ENCODE assay signal across 16 cellular contexts in genomic region chr1:24490101-24490781, GRCh38. TPM values are rescaled to one million over a fixed set of nuclear protein-coding genes. Genes with fewer than 3 reads are reported as not detected.
DNase-seq lines count a peak whose midpoint lies in the region; ATAC-seq and TF ChIP-seq lines count a peak whose summit lies in the region.
"Had no signal": no experiment of that assay in that cellular context is flagged by ENCODE, and none has a peak within 500 bp of the region (broad histone marks: within the 10 kb centered on the region; RNA-seq: fewer than 3 reads in every experiment).

No MANE protein-coding gene starts in this region.

- no peak overlapping the region for H3K27ac Mint-ChIP-seq in activated CD4-positive, alpha-beta T cell treated with anti-CD3 and anti-CD28 coated beads, Interleukin-2, amount 10 ng/mL, durations not matched to agents 7 days and 5 days
- peak overlapping the region in 2 of 3 donors; percentile 20 to 25 for H3K27ac Mint-ChIP-seq in CD4-positive, CD25-positive, alpha-beta regulatory T cell
- H3K27ac Mint-ChIP-seq in WTC11, result no peak overlapping the region
- H3K27ac Mint-ChIP-seq in naive thymus-derived CD8-positive, alpha-beta T cell, result peak overlapping the region in 6 of 10 donors; percentile 12 to 88 (median 23)

- no peak for TF ChIP-seq CTCF in WTC11 (IDR thresholded peaks at IDR 0.05)

- no peaks in the 10 kb centered on the region for H3K27me3 Mint-ChIP-seq in activated CD4-positive, alpha-beta T cell treated with anti-CD3 and anti-CD28 coated beads, Interleukin-2, amount 10 ng/mL, durations not matched to agents 7 days and 5 days
- no peaks in the 10 kb centered on the region for H3K27me3 Mint-ChIP-seq in CD4-positive, CD25-positive, alpha-beta regulatory T cell
- H3K27me3 Mint-ChIP-seq in WTC11 (ENCODE audit: low read depth), result peaks cover 7% of the 10 kb centered on the region
- no peaks in the 10 kb centered on the region for H3K27me3 Mint-ChIP-seq in naive thymus-derived CD8-positive, alpha-beta T cell

- H3K4me1 ChIP-seq in CD4-positive, CD25-positive, alpha-beta regulatory T cell (ENCODE audit: control insufficient read depth, insufficient read depth, low read length, poor library complexity, severe bottlenecking), result peaks cover 30% of the 10 kb centered on the region
- H3K4me1 ChIP-seq: HAP-1 had no signal

- H3K4me3 Mint-ChIP-seq in activated CD4-positive, alpha-beta T cell treated with anti-CD3 and anti-CD28 coated beads, Interleukin-2, amount 10 ng/mL, durations not matched to agents 7 days and 5 days, result no peak overlapping the region
- H3K4me3 Mint-ChIP-seq in CD4-positive, CD25-positive, alpha-beta regulatory T cell, result peak overlapping the region in 1 of 4 donors; percentile 54
- H3K4me3 Mint-ChIP-seq in WTC11, result no peak overlapping the region
- peak overlapping the region in 1 of 10 donors; percentile 14 for H3K4me3 Mint-ChIP-seq in naive thymus-derived CD8-positive, alpha-beta T cell

- POLR2A ChIA-PET in activated CD4-positive, alpha-beta T cell treated with anti-CD3 and anti-CD28 coated beads, Interleukin-2, amount 10 ng/mL, durations not matched to agents 7 days and 5 days (lab: Charles Lee), result no interaction called here
- POLR2A ChIA-PET in WTC11 (lab: Charles Lee), result interaction anchor here (0.5 kb wide), 1 partner anchor 62 kb away, joined by 4 read pairs; no protein-coding TSS in a partner anchor
- POLR2A ChIA-PET in naive thymus-derived CD8-positive, alpha-beta T cell (lab: Charles Lee), result interaction anchor here (0.8 to 27.9 kb wide), 4 partner anchors 8 to 34 kb away, joined by 3 to 930 read pairs (median 11); partner anchors contain the start of gene RCAN3

- no peaks in the 10 kb centered on the region for H3K9me3 ChIP-seq in CD4-positive, CD25-positive, alpha-beta regulatory T cell (ENCODE audit: control insufficient read depth in 2 of 2, low read length in 2 of 2)

- DNase-seq in activated CD4-positive, alpha-beta T cell treated with anti-CD3 and anti-CD28 coated beads for 48 hours, result peak; percentile 46
- no peak for DNase-seq in activated CD4-positive, alpha-beta T cell treated with anti-CD3 and anti-CD28 coated beads, Interleukin-2, amount 10 ng/mL, durations not matched to agents 7 days and 5 days
- no peak for DNase-seq in CD4-positive, CD25-positive, alpha-beta regulatory T cell
- DNase-seq in WTC11 (ENCODE audit: low spot score), result no peak
- DNase-seq in naive thymus-derived CD8-positive, alpha-beta T cell, result no peak
- DNase-seq in NCI-H1417 (lab: John Stamatoyannopoulos, UW), result no peak
- DNase-seq: 8988T, AML-193, Calu3, DMS 273 treated with DMSO at 0.1 percent for 48 hours, GOT3 had no signal

- H3K4me1 Mint-ChIP-seq in activated CD4-positive, alpha-beta T cell treated with anti-CD3 and anti-CD28 coated beads, Interleukin-2, amount 10 ng/mL, durations not matched to agents 7 days and 5 days, result peaks cover 49% of the 10 kb centered on the region
- H3K4me1 Mint-ChIP-seq in CD4-positive, CD25-positive, alpha-beta regulatory T cell, result peaks cover 17 to 51% (median 32%) of the 10 kb centered on the region in 4 donors
- H3K4me1 Mint-ChIP-seq in WTC11, result no peaks in the 10 kb centered on the region
- peaks cover 22 to 64% (median 49%) of the 10 kb centered on the region in 4 donors for H3K4me1 Mint-ChIP-seq in naive thymus-derived CD8-positive, alpha-beta T cell

- CTCF ChIA-PET in activated CD4-positive, alpha-beta T cell treated with anti-CD3 and anti-CD28 coated beads, Interleukin-2, amount 10 ng/mL, durations not matched to agents 7 days and 5 days (lab: Charles Lee), result interaction anchor here (0.5 to 3.2 kb wide), 9 partner anchors 9 to 175 kb away, joined by 3 to 11 read pairs (median 4); no protein-coding TSS in a partner anchor
- CTCF ChIA-PET in WTC11 (lab: Charles Lee), result interaction anchor here (1.0 to 2.8 kb wide), 2 partner anchors 37 to 75 kb away, joined by 3 to 14 read pairs; partner anchors contain the start of gene NIPAL3

- peaks cover 4% of the 10 kb centered on the region for H3K9me3 Mint-ChIP-seq in activated CD4-positive, alpha-beta T cell treated with anti-CD3 and anti-CD28 coated beads, Interleukin-2, amount 10 ng/mL, durations not matched to agents 7 days and 5 days
- peaks cover 0 to 4% (median 0%) of the 10 kb centered on the region in 7 donors for H3K9me3 Mint-ChIP-seq in CD4-positive, CD25-positive, alpha-beta regulatory T cell
- peaks cover 26% of the 10 kb centered on the region for H3K9me3 Mint-ChIP-seq in WTC11
- peaks cover 0 to 2% (median 0%) of the 10 kb centered on the region in 9 donors for H3K9me3 Mint-ChIP-seq in naive thymus-derived CD8-positive, alpha-beta T cell

- no peak overlapping the region for H3K4me3 ChIP-seq in CD4-positive, CD25-positive, alpha-beta regulatory T cell (ENCODE audit: low read depth, low read length)
- H3K4me3 ChIP-seq: BLaER1, GM12878, HAP-1 had no signal

- no peak overlapping the region for H3K27ac ChIP-seq in CD4-positive, CD25-positive, alpha-beta regulatory T cell (ENCODE audit: insufficient read depth, low read length, poor library complexity, severe bottlenecking)
- H3K27ac ChIP-seq: BLaER1 had no signal

- no peaks in the 10 kb centered on the region for H3K27me3 ChIP-seq in CD4-positive, CD25-positive, alpha-beta regulatory T cell (ENCODE audit: control insufficient read depth, insufficient read depth, low read length)
- H3K27me3 ChIP-seq: BLaER1 had no signal

- H3K36me3 Mint-ChIP-seq in activated CD4-positive, alpha-beta T cell treated with anti-CD3 and anti-CD28 coated beads, Interleukin-2, amount 10 ng/mL, durations not matched to agents 7 days and 5 days (ENCODE audit: low read depth), result peaks cover 13% of the 10 kb centered on the region
- H3K36me3 Mint-ChIP-seq in CD4-positive, CD25-positive, alpha-beta regulatory T cell, result peaks cover 19% of the 10 kb centered on the region
- peaks cover 24% of the 10 kb centered on the region for H3K36me3 Mint-ChIP-seq in WTC11
- peaks cover 0 to 5% (median 2%) of the 10 kb centered on the region in 3 donors for H3K36me3 Mint-ChIP-seq in naive thymus-derived CD8-positive, alpha-beta T cell

- no peaks in the 10 kb centered on the region for H3K36me3 ChIP-seq in CD4-positive, CD25-positive, alpha-beta regulatory T cell (ENCODE audit: control insufficient read depth, insufficient read depth, low read length)
- H3K36me3 ChIP-seq: BLaER1, HAP-1 had no signal

- no peak for ATAC-seq in CD4-positive, CD25-positive, alpha-beta regulatory T cell (ENCODE audit: low read depth in 2 of 2)
- ATAC-seq in WTC11 (no peak), GM21423 (IDR thresholded peaks at IDR 0.05; ENCODE audit: unreplicated experiment) (no peak), GM19397 (IDR thresholded peaks at IDR 0.05; ENCODE audit: unreplicated experiment) (no peak)
- no peak for ATAC-seq in naive thymus-derived CD8-positive, alpha-beta T cell
- ATAC-seq: GM12878 had no signal

TF ChIP-seq in WTC11, 78 proteins besides CTCF, POLR2A, EP300 and RAD21:
- TF ChIP-seq NFYB (CRISPR knock-in tag; conservative IDR thresholded peaks at IDR 0.05; ENCODE audit: low read depth) (peak; percentile 41), SMAD4 (CRISPR knock-in tag; IDR thresholded peaks at IDR 0.05) (no peak)

RNA-seq across cellular contexts. Expression of gene RCAN3, which starts 12.4 kb away (rescaled TPM):
- total RNA-seq in activated CD4-positive, alpha-beta T cell treated with anti-CD3 and anti-CD28 coated beads, Interleukin-2, amount 10 ng/mL, durations not matched to agents 7 days and 5 days, result 100 to 1,000 TPM in 1 of 2 experiments, 10 to 100 TPM in 1; 96.8 to 100 TPM
- 172 TPM for total RNA-seq in CD4-positive, CD25-positive, alpha-beta regulatory T cell
- polyA plus RNA-seq in CD4-positive, CD25-positive, alpha-beta regulatory T cell, result 100 to 1,000 TPM; 126 to 146 (median 133) TPM
- total RNA-seq in WTC11 (2021), result 16.9 to 23.3 TPM (median 16.9 TPM) in 3 replicates
- total RNA-seq in naive thymus-derived CD8-positive, alpha-beta T cell, result 100 to 1,000 TPM; 212 to 217 TPM
- 100 to 1,000 TPM; 103 to 152 (median 150) TPM for polyA plus RNA-seq in naive thymus-derived CD8-positive, alpha-beta T cell

Comparison
In these comparisons a context has a peak if more than half of its experiments do, and no peak if none do; other contexts are left out.
1. H3K27ac Mint-ChIP-seq: peak in CD4-positive, CD25-positive, alpha-beta regulatory T cell (2 of 3) and naive thymus-derived CD8-positive, alpha-beta T cell (6 of 10); none in activated CD4-positive, alpha-beta T cell treated with anti-CD3 and anti-CD28 coated beads, Interleukin-2, amount 10 ng/mL, durations not matched to agents 7 days and 5 days (single experiment) and WTC11 (single experiment).